8 cellular contexts compared by ENCODE assay signal in genomic region chr17:45619983-45620382, GRCh38.
DNase-seq lines count a peak whose midpoint lies in the region; ATAC-seq and TF ChIP-seq lines count a peak whose summit lies in the region.
"Not testable (repeated sequence)": the region's sequence is repeated elsewhere in the genome, so short reads cannot be mapped to it uniquely, and the experiment has no call there.

No MANE protein-coding gene starts in this region.

- DNase-seq in activated CD8-positive, alpha-beta T cell treated with anti-CD3 and anti-CD28 coated beads, Interleukin-2, amount 10 ng/mL, durations not matched to agents 7 days and 5 days: peak; percentile 91
- DNase-seq in colonic mucosa (peak; percentile 93), left kidney (ENCODE audit: low read depth, low spot score) (peak; percentile 89), ureter (ENCODE audit: low spot score) (peak; percentile 87)

- not testable (repeated sequence) for H3K27me3 ChIP-seq in colonic mucosa

- H3K4me1 ChIP-seq in colonic mucosa: not testable (repeated sequence)

- peak overlapping the region; percentile 76 for H3K4me3 Mint-ChIP-seq in activated CD8-positive, alpha-beta T cell treated with anti-CD3 and anti-CD28 coated beads, Interleukin-2, amount 10 ng/mL, durations not matched to agents 7 days and 5 days

- not testable (repeated sequence) for H3K9me3 Mint-ChIP-seq in activated CD8-positive, alpha-beta T cell treated with anti-CD3 and anti-CD28 coated beads, Interleukin-2, amount 10 ng/mL, durations not matched to agents 7 days and 5 days (ENCODE audit: insufficient read depth)

- not testable (repeated sequence) for H3K36me3 ChIP-seq in KOPT-K1 (ENCODE audit: insufficient read depth, low read length); colonic mucosa

- H3K27me3 Mint-ChIP-seq in activated CD8-positive, alpha-beta T cell treated with anti-CD3 and anti-CD28 coated beads, Interleukin-2, amount 10 ng/mL, durations not matched to agents 7 days and 5 days (ENCODE audit: low read depth): not testable (repeated sequence)

- POLR2A ChIA-PET in activated CD8-positive, alpha-beta T cell treated with anti-CD3 and anti-CD28 coated beads, Interleukin-2, amount 10 ng/mL, durations not matched to agents 7 days and 5 days (lab: Charles Lee): not testable (repeated sequence)

- CTCF ChIA-PET in activated CD8-positive, alpha-beta T cell treated with anti-CD3 and anti-CD28 coated beads, Interleukin-2, amount 10 ng/mL, durations not matched to agents 7 days and 5 days (lab: Charles Lee): not testable (repeated sequence)

- H3K4me3 ChIP-seq in colonic mucosa: peak overlapping the region; percentile 32
- peak overlapping the region in 5 of 7 experiments; percentile 36 to 61 (median 47) for H3K4me3 ChIP-seq in skin epidermis

- not testable (repeated sequence) for H3K9me3 ChIP-seq in KOPT-K1 (ENCODE audit: insufficient read depth, low read length, poor library complexity, severe bottlenecking); colonic mucosa

- H3K36me3 Mint-ChIP-seq in activated CD8-positive, alpha-beta T cell treated with anti-CD3 and anti-CD28 coated beads, Interleukin-2, amount 10 ng/mL, durations not matched to agents 7 days and 5 days (ENCODE audit: low read depth): not testable (repeated sequence)

- not testable (repeated sequence) for H3K9ac ChIP-seq in colonic mucosa (ENCODE audit: low read depth in 2 of 2, low read length in 2 of 2)

- TF ChIP-seq CTCF in colonic mucosa (IDR thresholded peaks at IDR 0.05): not testable (repeated sequence)

- ATAC-seq in GM18511 (IDR thresholded peaks at IDR 0.05; ENCODE audit: unreplicated experiment): peak; percentile 100
- peak; percentile 99 for ATAC-seq in HG02588 (IDR thresholded peaks at IDR 0.05; ENCODE audit: unreplicated experiment)
- peak; percentile 100 for ATAC-seq in activated CD8-positive, alpha-beta T cell treated with anti-CD3 and anti-CD28 coated beads, Interleukin-2, amount 10 ng/mL, durations not matched to agents 7 days and 5 days

- intact Hi-C loops in colonic mucosa (cut with DNase I): not testable (repeated sequence)

- peak overlapping the region; percentile 65 for H3K27ac Mint-ChIP-seq in activated CD8-positive, alpha-beta T cell treated with anti-CD3 and anti-CD28 coated beads, Interleukin-2, amount 10 ng/mL, durations not matched to agents 7 days and 5 days

- H3K4me1 Mint-ChIP-seq in activated CD8-positive, alpha-beta T cell treated with anti-CD3 and anti-CD28 coated beads, Interleukin-2, amount 10 ng/mL, durations not matched to agents 7 days and 5 days (ENCODE audit: low read depth): not testable (repeated sequence)

- peak overlapping the region; percentile 42 for H3K27ac ChIP-seq in KOPT-K1 (ENCODE audit: low read depth, low read length, poor library complexity, severe bottlenecking)
- H3K27ac ChIP-seq in colonic mucosa: not testable (repeated sequence)
- peak overlapping the region in 5 of 21 experiments; percentile 23 to 78 (median 74) for H3K27ac ChIP-seq in skin epidermis
